In the genomic region with DNA sequence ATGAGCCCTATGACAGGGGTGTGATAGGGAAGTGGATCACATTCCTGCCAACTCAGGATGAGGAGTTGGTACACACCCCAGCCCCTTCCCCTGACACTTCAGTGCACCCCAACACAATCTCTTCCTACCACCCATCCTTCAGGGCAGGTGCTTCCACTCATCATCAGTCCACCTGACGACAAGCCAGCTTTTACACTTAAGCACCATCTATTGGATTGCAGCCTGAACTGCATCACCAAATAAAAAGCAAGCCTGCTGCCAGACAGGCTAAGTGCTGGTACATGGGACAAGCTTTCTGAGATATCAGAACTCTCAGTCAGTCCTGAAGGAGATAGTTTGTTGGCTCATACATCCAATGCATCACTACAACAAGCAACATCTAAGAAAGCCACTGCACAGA, we compare ENCODE assay signal across 17 cellular contexts.
DNase-seq lines count a peak whose midpoint lies in the region; ATAC-seq and TF ChIP-seq lines count a peak whose summit lies in the region.
"Had no signal": no experiment of that assay in that cellular context is flagged by ENCODE, and none has a peak within 500 bp of the region (broad histone marks: within the 10 kb centered on the region; RNA-seq: fewer than 3 reads in every experiment).

No MANE protein-coding gene starts in this region.

- ATAC-seq in Right ventricle myocardium inferior, result no peak
- ATAC-seq: activated naive CD4-positive, alpha-beta T cell treated with anti-CD3 and anti-CD28 coated beads, Interleukin-2, amount 50 U/mL, for 72 hours; body of pancreas; naive thymus-derived CD8-positive, alpha-beta T cell; stimulated activated naive CD8-positive, alpha-beta T cell treated with anti-CD3 and anti-CD28 coated beads, Interleukin-15, Interleukin-2, amounts not matched to agents 100 U/mL and 50 U/mL, for 24 hours had no signal

- TF ChIP-seq CTCF in GM12864 (IDR thresholded peaks at IDR 0.05; ENCODE audit: low read depth, low read length, missing control alignments) (peak; percentile 20), astrocyte of the cerebellum (IDR thresholded peaks at IDR 0.05; ENCODE audit: low read depth, low read length, missing control alignments) (peak; percentile 10), prostate gland (IDR thresholded peaks at IDR 0.05) (no peak)

- H3K4me3 ChIP-seq in GM12864 (ENCODE audit: low read depth, low read length) (no peak overlapping the region), astrocyte of the cerebellum (ENCODE audit: low read depth, low read length) (no peak overlapping the region), prostate gland (no peak overlapping the region)
- H3K4me3 ChIP-seq: body of pancreas, coronary artery, tibial nerve had no signal

- H3K36me3 ChIP-seq in prostate gland, result no peaks in the 10 kb centered on the region
- H3K36me3 ChIP-seq: tibial nerve had no signal

- in situ Hi-C loops in astrocyte of the cerebellum (cut with HindIII; ENCODE audit: low sequenced_read_pairs), result no loop called here

- no peak overlapping the region for H3K27ac ChIP-seq in prostate gland
- H3K27ac ChIP-seq: body of pancreas, coronary artery, parathyroid adenoma, tibial nerve had no signal

- DNase-seq in GM12864 (ENCODE audit: low read depth) (no peak), HT-29 (ENCODE audit: low spot score) (peak; percentile 3), astrocyte of the cerebellum (ENCODE audit: low read depth) (no peak), iris pigment epithelial cell (ENCODE audit: low read depth) (peak; percentile 14), prostate gland (ENCODE audit: low spot score) (no peak), Right ventricle myocardium inferior (ENCODE audit: missing footprints) (no peak), mucosa of gallbladder (ENCODE audit: low spot score) (no peak)
- DNase-seq: body of pancreas; kidney glomerular epithelial cell; naive thymus-derived CD8-positive, alpha-beta T cell; NCI-H1092; NCI-H2029; stimulated activated naive CD8-positive, alpha-beta T cell treated with anti-CD3 and anti-CD28 coated beads, Interleukin-15, Interleukin-2, amounts not matched to agents 100 U/mL and 50 U/mL, for 24 hours had no signal

- no peaks in the 10 kb centered on the region for H3K27me3 ChIP-seq in prostate gland (replicated peaks; ENCODE audit: insufficient read depth)
- H3K27me3 ChIP-seq: body of pancreas, tibial nerve had no signal

- H3K9me3 ChIP-seq in prostate gland, result no peaks in the 10 kb centered on the region
- H3K9me3 ChIP-seq: body of pancreas had no signal

- TF ChIP-seq POLR2A in prostate gland (IDR thresholded peaks at IDR 0.05), result no peak

- intact Hi-C loops in prostate gland (cut with DNase I), result no loop called here
- intact Hi-C loops in Right ventricle myocardium inferior (cut with DNase I), result no loop called here

- no peaks in the 10 kb centered on the region for H3K4me1 ChIP-seq in prostate gland (replicated peaks)
- H3K4me1 ChIP-seq: body of pancreas, parathyroid adenoma, tibial nerve had no signal

- WGBS in prostate gland, result 50% methylated on average over 1 of the region's 1 CpG

Comparison
In these comparisons a context has a peak if more than half of its experiments do, and no peak if none do; other contexts are left out.
1. DNase-seq: peak in HT-29 (single experiment) and iris pigment epithelial cell (single experiment); none in GM12864 (single experiment), astrocyte of the cerebellum (single experiment), prostate gland (single experiment), Right ventricle myocardium inferior (single experiment) and mucosa of gallbladder (single experiment).
2. CTCF ChIP-seq: peak in GM12864 (single experiment) and astrocyte of the cerebellum (single experiment); none in prostate gland (0 of 4).